In genomic region chr7:37408885-37409248, GRCh38 we compare ENCODE assay signal across 10 cellular contexts. TPM values are rescaled to one million over a fixed set of nuclear protein-coding genes. Genes with fewer than 3 reads are reported as not detected.
A peak's percentile ranks its signal among the peaks of the same experiment; 100 is the strongest.
DNase-seq lines count a peak whose midpoint lies in the region; ATAC-seq and TF ChIP-seq lines count a peak whose summit lies in the region.
"Had no signal": no experiment of that assay in that cellular context is flagged by ENCODE, and none has a peak within 500 bp of the region (broad histone marks: within the 10 kb centered on the region; RNA-seq: fewer than 3 reads in every experiment).

No MANE protein-coding gene starts in this region.

- H3K9me3 Mint-ChIP-seq in CD4-positive, alpha-beta memory T cell, result peaks cover 0 to 2% (median 0%) of the 10 kb centered on the region in 8 donors
- peaks cover 9% of the 10 kb centered on the region for H3K9me3 Mint-ChIP-seq in WTC11

- H3K36me3 ChIP-seq in CD4-positive, alpha-beta memory T cell (ENCODE audit: insufficient read depth, low read length), result no peaks in the 10 kb centered on the region
- no peaks in the 10 kb centered on the region for H3K36me3 ChIP-seq in OCI-LY1 (ENCODE audit: insufficient read depth, low read length)
- H3K36me3 ChIP-seq: uterus had no signal

- peaks cover 2 to 15% of the 10 kb centered on the region in 2 donors for H3K36me3 Mint-ChIP-seq in CD4-positive, alpha-beta memory T cell
- H3K36me3 Mint-ChIP-seq in WTC11, result peaks cover 10% of the 10 kb centered on the region

- peak overlapping the region; percentile 86 to 94 (median 92) for H3K27ac Mint-ChIP-seq in CD4-positive, alpha-beta memory T cell
- no peak overlapping the region for H3K27ac Mint-ChIP-seq in WTC11

- no peak for TF ChIP-seq CTCF in OCI-LY1 (IDR thresholded peaks at IDR 0.05; ENCODE audit: low read length)
- TF ChIP-seq CTCF in WTC11 (IDR thresholded peaks at IDR 0.05), result no peak
- TF ChIP-seq CTCF in omental fat pad (IDR thresholded peaks at IDR 0.05), result no peak

- H3K27me3 Mint-ChIP-seq in CD4-positive, alpha-beta memory T cell, result no peaks in the 10 kb centered on the region
- no peaks in the 10 kb centered on the region for H3K27me3 Mint-ChIP-seq in WTC11 (ENCODE audit: low read depth)

- peaks cover 48% of the 10 kb centered on the region for H3K4me1 ChIP-seq in CD4-positive, alpha-beta memory T cell (ENCODE audit: insufficient read depth, low read length)
- H3K4me1 ChIP-seq in OCI-LY1 (ENCODE audit: insufficient read depth, low read length, severe bottlenecking), result peaks cover 22% of the 10 kb centered on the region
- H3K4me1 ChIP-seq: uterus had no signal

- TF ChIP-seq POLR2A in erythroblast (IDR thresholded peaks at IDR 0.05; ENCODE audit: low read length) (peak; percentile 35), GM18505 (IDR thresholded peaks at IDR 0.05; ENCODE audit: borderline replicate concordance, extremely low read depth, insufficient read depth, insufficient read length) (no peak)

- H3K27me3 ChIP-seq in CD4-positive, alpha-beta memory T cell (ENCODE audit: insufficient read depth, low read length), result no peaks in the 10 kb centered on the region
- H3K27me3 ChIP-seq in OCI-LY1 (ENCODE audit: insufficient read depth, low read length), result no peaks in the 10 kb centered on the region; the same call in 1 of the 2 replicates
- H3K27me3 ChIP-seq: uterus had no signal

- no peak overlapping the region for H3K9ac ChIP-seq in OCI-LY1 (ENCODE audit: low read length)

- H3K4me2 ChIP-seq in OCI-LY1 (ENCODE audit: low read length), result peak overlapping the region; percentile 48

- POLR2A ChIA-PET in CD4-positive, alpha-beta memory T cell (lab: Charles Lee; ENCODE audit: partially characterized antibody), result interaction anchor here (0.6 to 11.3 kb wide), 11 partner anchors 9 to 263 kb away, joined by 3 to 98 read pairs (median 4); partner anchors contain the start of gene ELMO1
- POLR2A ChIA-PET in WTC11 (lab: Charles Lee), result no interaction called here

- peaks cover 48 to 77% (median 62%) of the 10 kb centered on the region in 4 donors for H3K4me1 Mint-ChIP-seq in CD4-positive, alpha-beta memory T cell
- H3K4me1 Mint-ChIP-seq in WTC11, result peaks cover 32% of the 10 kb centered on the region

- H3K9me2 ChIP-seq in OCI-LY1 (ENCODE audit: low read depth, low read length), result no peaks in the 10 kb centered on the region

- intact Hi-C loops in CD4-positive, alpha-beta memory T cell (cut with micrococcal nuclease), result loop anchor here (1.0 to 2.0 kb wide), 2 partner anchors 39 to 56 kb away; partner anchors contain the start of gene ELMO1

- peak overlapping the region; percentile 46 for H3K27ac ChIP-seq in CD4-positive, alpha-beta memory T cell (ENCODE audit: low read depth, low read length)
- H3K27ac ChIP-seq in OCI-LY1 (ENCODE audit: low read depth, low read length, poor library complexity, severe bottlenecking), result no peak overlapping the region

- H4K20me1 ChIP-seq in OCI-LY1 (ENCODE audit: insufficient read depth, low read length), result no peaks in the 10 kb centered on the region

- no peaks in the 10 kb centered on the region for H3F3A ChIP-seq in OCI-LY1 (ENCODE audit: insufficient read depth, low read length)

- H3K9me3 ChIP-seq in CD4-positive, alpha-beta memory T cell (ENCODE audit: control insufficient read depth in 1 of 2, low read length in 2 of 2), result no peaks in the 10 kb centered on the region
- no peaks in the 10 kb centered on the region for H3K9me3 ChIP-seq in OCI-LY1 (ENCODE audit: low read length)
- H3K9me3 ChIP-seq: uterus had no signal

- peak overlapping the region in 1 of 2 donors; percentile 45 for H3K4me3 ChIP-seq in CD4-positive, alpha-beta memory T cell (ENCODE audit: low read length in 2 of 2)
- no peak overlapping the region for H3K4me3 ChIP-seq in OCI-LY1 (ENCODE audit: low read depth, low read length, poor library complexity, severe bottlenecking)
- H3K4me3 ChIP-seq: uterus had no signal

- no peaks in the 10 kb centered on the region for H3K79me2 ChIP-seq in OCI-LY1 (ENCODE audit: insufficient read depth, low read length)

- DNase-seq in CD4-positive, alpha-beta memory T cell, result peak in 4 of 5 donors; percentile 22 to 48 (median 30)
- DNase-seq in erythroblast (lab: John Stamatoyannopoulos, UW) (peak in 1 of 2 experiments; percentile 25), WTC11 (ENCODE audit: low spot score) (no peak), omental fat pad (ENCODE audit: low spot score) (no peak)
- DNase-seq: NCI-H1048, uterus had no signal

- CTCF ChIA-PET in CD4-positive, alpha-beta memory T cell (lab: Charles Lee; ENCODE audit: partially characterized antibody), result interaction anchor here (0.7 to 5.8 kb wide), 5 partner anchors 9 to 123 kb away, joined by 3 to 35 read pairs (median 3); partner anchors contain the start of gene ELMO1
- CTCF ChIA-PET in WTC11 (lab: Charles Lee), result no interaction called here

- peak; percentile 69 for ATAC-seq in GM19395 (IDR thresholded peaks at IDR 0.05; ENCODE audit: unreplicated experiment)
- no peak for ATAC-seq in GM18505 (IDR thresholded peaks at IDR 0.05; ENCODE audit: unreplicated experiment)
- no peak for ATAC-seq in WTC11
- no peak for ATAC-seq in HG03439 (IDR thresholded peaks at IDR 0.05; ENCODE audit: unreplicated experiment)
- no peak for ATAC-seq in omental fat pad (ENCODE audit: low FRiP score)

- peak overlapping the region; percentile 82 to 92 (median 88) for H3K4me3 Mint-ChIP-seq in CD4-positive, alpha-beta memory T cell
- no peak overlapping the region for H3K4me3 Mint-ChIP-seq in WTC11

- H2AFZ ChIP-seq in OCI-LY1 (ENCODE audit: low read length), result no peak overlapping the region

TF ChIP-seq in WTC11, 78 proteins besides CTCF, POLR2A, EP300 and RAD21:
- TF ChIP-seq ZBTB21 (CRISPR knock-in tag; IDR thresholded peaks at IDR 0.05; ENCODE audit: borderline replicate concordance) (no peak), ZNF416 (CRISPR knock-in tag; IDR thresholded peaks at IDR 0.05) (no peak), TCF7 (CRISPR knock-in tag; IDR thresholded peaks at IDR 0.05; ENCODE audit: low read depth) (no peak), GRHL2 (CRISPR knock-in tag; IDR thresholded peaks at IDR 0.05; ENCODE audit: insufficient replicate concordance, severe bottlenecking) (no peak), KAT7 (CRISPR knock-in tag; IDR thresholded peaks at IDR 0.05; ENCODE audit: borderline replicate concordance) (no peak), ZNF423 (CRISPR knock-in tag; IDR thresholded peaks at IDR 0.05) (no peak), NR2C2 (CRISPR knock-in tag; IDR thresholded peaks at IDR 0.05) (no peak), ZNF121 (CRISPR knock-in tag; IDR thresholded peaks at IDR 0.05) (no peak)

RNA-seq across cellular contexts. Expression of gene ELMO1, which starts 39.8 kb away (rescaled TPM):
- total RNA-seq in CD4-positive, alpha-beta memory T cell, result 100 to 1,000 TPM; 123 to 131 TPM
- polyA plus RNA-seq in CD4-positive, alpha-beta memory T cell, result 10 to 100 TPM; 45.1 to 99.4 TPM
- total RNA-seq in WTC11 (2021) (17.8 to 19.4 TPM (median 17.9 TPM) in 3 replicates), omental fat pad (100 to 1,000 TPM in 1 of 4 donors, 10 to 100 TPM in 3; 58.7 to 293 (median 81.0) TPM)

Comparison
In these comparisons a context has a peak if more than half of its experiments do, and no peak if none do; other contexts are left out.
1. DNase-seq: peak in CD4-positive, alpha-beta memory T cell (4 of 5); none in WTC11 (single experiment) and omental fat pad (single experiment).